ENCODE assay signal across 14 cellular contexts in the genomic region with DNA sequence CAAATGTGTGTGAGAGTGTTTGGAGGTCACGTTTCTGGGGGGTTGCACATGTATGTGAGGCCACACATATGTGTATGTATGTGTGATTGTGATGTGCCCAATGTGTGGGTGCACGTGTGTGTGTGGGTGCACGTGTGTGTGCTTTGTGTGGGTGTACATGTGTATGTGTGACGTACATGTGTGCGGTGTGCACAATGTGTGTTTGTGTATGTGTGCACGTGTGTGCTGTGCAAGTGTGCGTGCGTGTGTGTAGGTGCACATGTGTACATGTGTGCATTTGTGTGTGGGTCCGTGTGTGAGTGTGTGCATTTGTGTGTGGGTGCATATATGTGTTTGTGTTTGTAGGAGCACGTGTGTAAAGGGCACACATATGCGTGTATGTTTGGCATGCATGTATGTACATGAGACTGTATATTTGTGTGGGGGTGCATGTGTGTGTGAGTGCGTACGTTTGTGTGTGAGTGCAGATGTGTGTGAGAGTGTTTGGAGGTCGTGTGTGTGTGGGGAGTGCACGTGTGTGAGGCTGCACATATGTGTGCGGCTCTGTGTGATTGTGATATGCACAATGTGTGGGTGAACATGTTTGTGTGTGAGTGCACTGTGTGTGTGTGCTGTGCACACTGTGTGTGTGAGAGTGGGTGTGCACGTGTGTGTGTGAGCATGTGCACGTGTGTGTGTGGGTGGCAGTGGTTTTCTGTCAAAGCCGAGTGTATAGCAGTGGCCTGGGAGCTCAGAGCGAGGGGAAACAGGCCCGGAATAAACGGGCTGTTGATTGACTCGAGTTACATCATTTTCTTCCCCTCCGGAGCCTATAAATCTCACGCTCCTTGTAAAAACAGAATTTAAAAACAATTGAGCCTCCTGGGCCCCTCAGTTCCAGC.
A peak's percentile ranks its signal among the peaks of the same experiment; 100 is the strongest.
DNase-seq lines count a peak whose midpoint lies in the region; ATAC-seq, FAIRE-seq and TF ChIP-seq lines count a peak whose summit lies in the region.
"Had no signal": no experiment of that assay in that cellular context is flagged by ENCODE, and none has a peak within 500 bp of the region (broad histone marks: within the 10 kb centered on the region; RNA-seq: fewer than 3 reads in every experiment).

No MANE protein-coding gene starts in this region.

- no peak for TF ChIP-seq CTCF in HepG2 (CRISPR knock-in tag; IDR thresholded peaks at IDR 0.05)
- no peak for TF ChIP-seq CTCF in right lobe of liver (IDR thresholded peaks at IDR 0.05)

- ATAC-seq in HepG2, result no peak
- no peak for ATAC-seq in right lobe of liver
- ATAC-seq in GM21723 (IDR thresholded peaks at IDR 0.05; ENCODE audit: unreplicated experiment), result no peak

- no peak for TF ChIP-seq RAD21 in HepG2 (CRISPR knock-in tag; IDR thresholded peaks at IDR 0.05)

- TF ChIP-seq EP300 in HepG2 (IDR thresholded peaks at IDR 0.05; ENCODE audit: low read depth in 2 of 2, low read length in 2 of 2) (no peak), HepG2 (CRISPR knock-in tag; IDR thresholded peaks at IDR 0.05; ENCODE audit: borderline replicate concordance) (no peak)

- DNase-seq in HepG2 (ENCODE audit: low spot score) (no peak), right lobe of liver (no peak), HEK293T (ENCODE audit: extremely low spot score) (peak; percentile 57), fibroblast of peridontal ligament (ENCODE audit: extremely low read depth) (peak; percentile 19), posterior vena cava (ENCODE audit: low spot score) (no peak), NCI-H2081 (lab: John Stamatoyannopoulos, UW) (no peak)
- DNase-seq: ACHN, NCI-H1417, NCI-H2029 treated with DMSO at 0.1 percent for 48 hours, PC-9, T-helper 1 cell had no signal

- no peaks in the 10 kb centered on the region for H4K20me1 ChIP-seq in HepG2 (ENCODE audit: insufficient read depth, low read length)

- H3K27me3 ChIP-seq in HepG2 (ENCODE audit: control insufficient read depth in 1 of 2, insufficient read depth in 2 of 2, low read length in 2 of 2) (no peaks in the 10 kb centered on the region; a peak in 1 of 5 replicates), right lobe of liver (no peaks in the 10 kb centered on the region)

- H3K36me3 ChIP-seq in HepG2 (replicated peaks in 1 of 2; ENCODE audit: control insufficient read depth in 1 of 2, insufficient read depth in 2 of 2, low read length in 2 of 2) (no peaks in the 10 kb centered on the region; a peak in 1 of 5 replicates), right lobe of liver (no peaks in the 10 kb centered on the region)

- H3K4me3 ChIP-seq in HepG2 (replicated peaks in 1 of 3; ENCODE audit: insufficient read depth in 1 of 3, low read depth in 2 of 3, low read length in 3 of 3) (peak overlapping the region; percentile 55 to 74 (median 58)), right lobe of liver (no peak overlapping the region)
- H3K4me3 ChIP-seq: PC-9, SK-N-MC had no signal

- peaks cover 92% of the 10 kb centered on the region for H3K4me1 ChIP-seq in HepG2 (ENCODE audit: insufficient read depth, low read length)
- peaks cover 0 to 10% (median 4%) of the 10 kb centered on the region in 4 donors for H3K4me1 ChIP-seq in right lobe of liver

- CTCF ChIA-PET in HepG2 (lab: Yijun Ruan, JAX; ENCODE audit: low intra/inter-chr PET ratio, low total read pairs) (no interaction called here), HEK293T (lab: Yijun Ruan, JAX) (interaction anchor here (0.6 to 0.7 kb wide), 4 partner anchors 27 to 231 kb away, joined by 3 read pairs; no protein-coding TSS in a partner anchor)

- H3K9me3 ChIP-seq in HepG2 (ENCODE audit: low read length), result no peaks in the 10 kb centered on the region
- H3K9me3 ChIP-seq in right lobe of liver, result no peaks in the 10 kb centered on the region

- TF ChIP-seq POLR2A in HepG2 (IDR thresholded peaks at IDR 0.05; ENCODE audit: insufficient read depth in 1 of 2, low read depth in 2 of 2, low read length in 2 of 2) (peak in 1 of 2 experiments; percentile 40; a peak in 1 of 4 replicates), right lobe of liver (IDR thresholded peaks at IDR 0.05) (no peak)

- in situ Hi-C loops in HepG2 (cut with HindIII; ENCODE audit: extremely low pct_ligation_motif_present, low pct_unique_long_range_greater_than_20kb), result no loop called here

- H3K79me2 ChIP-seq in HepG2 (ENCODE audit: insufficient read depth, low read length), result peaks cover 15% of the 10 kb centered on the region

- peak; percentile 55 for FAIRE-seq in HepG2 (lab: Jason Lieb, UNC)
- FAIRE-seq: GM12892 had no signal

- H3K9ac ChIP-seq in HepG2 (ENCODE audit: insufficient read depth, low read depth, low read length), result peak overlapping the region; percentile 83

- peak overlapping the region; percentile 95 for H3K4me2 ChIP-seq in HepG2 (ENCODE audit: low read depth, low read length)
- H3K4me2 ChIP-seq: PC-9 had no signal

- H2AFZ ChIP-seq in HepG2 (ENCODE audit: low read length), result no peak overlapping the region
- H2AFZ ChIP-seq: PC-9 had no signal

- BruUV-seq in HepG2 (replicated peaks; lab: Mats Ljungman, UMichigan), result TSS peak; percentile 82

- POLR2A ChIA-PET in HepG2 (lab: Yijun Ruan, JAX) (interaction anchor here (1.0 to 5.8 kb wide), 17 partner anchors 9 to 251 kb away, joined by 3 to 54 read pairs (median 8); no protein-coding TSS in a partner anchor), HEK293T (lab: Yijun Ruan, JAX) (interaction anchor here (0.7 to 2.2 kb wide), 7 partner anchors 10 to 82 kb away, joined by 3 to 19 read pairs (median 4); no protein-coding TSS in a partner anchor)

- H3K27ac ChIP-seq in HepG2 (ENCODE audit: extremely low read length, insufficient read depth, low read length) (peak overlapping the region; percentile 81), right lobe of liver (no peak overlapping the region)
- H3K27ac ChIP-seq: PC-9, SK-N-MC had no signal

- intact Hi-C loops in HepG2 (cut with micrococcal nuclease; ENCODE audit: unreplicated experiment), result loop anchor here (2.0 kb wide), 1 partner anchor 27 kb away; no protein-coding TSS in a partner anchor
- intact Hi-C loops in right lobe of liver (cut with DNase I), result no loop called here
- intact Hi-C loops in posterior vena cava (cut with DNase I), result no loop called here

- WGBS in HepG2 (ENCODE audit: low lambda C conversion rate), result 54% methylated on average over 25 of the region's 25 CpGs
- WGBS in right lobe of liver (ENCODE audit: insufficient coverage, low coverage, low lambda C conversion rate, missing lambda C conversion rate), result 35% methylated on average over 16 of the region's 25 CpGs

TF ChIP-seq in HepG2, 621 proteins besides CTCF, POLR2A, EP300 and RAD21 (continues in another document):
- TF ChIP-seq ZNF83 (CRISPR knock-in tag; IDR thresholded peaks at IDR 0.05; ENCODE audit: borderline replicate concordance) (0 out of 2 replicates have a peak, but pooled peaks have one; percentile 58), SKI (IDR thresholded peaks at IDR 0.05; ENCODE audit: partially characterized antibody) (no peak), SMAD9 (CRISPR knock-in tag; IDR thresholded peaks at IDR 0.05) (no peak), ETV6 (CRISPR knock-in tag; conservative IDR thresholded peaks at IDR 0.05) (no peak), ZNF598 (CRISPR knock-in tag; IDR thresholded peaks at IDR 0.05; ENCODE audit: borderline replicate concordance) (no peak), PHF5A (CRISPR knock-in tag; IDR thresholded peaks at IDR 0.05; ENCODE audit: low read depth, unreplicated experiment) (no peak), POLR2AphosphoS5 (IDR thresholded peaks at IDR 0.05; ENCODE audit: low read depth, low read length) (peak; percentile 15; the same call in 1 of the 2 replicates)
- TF ChIP-seq, protein P1, sequence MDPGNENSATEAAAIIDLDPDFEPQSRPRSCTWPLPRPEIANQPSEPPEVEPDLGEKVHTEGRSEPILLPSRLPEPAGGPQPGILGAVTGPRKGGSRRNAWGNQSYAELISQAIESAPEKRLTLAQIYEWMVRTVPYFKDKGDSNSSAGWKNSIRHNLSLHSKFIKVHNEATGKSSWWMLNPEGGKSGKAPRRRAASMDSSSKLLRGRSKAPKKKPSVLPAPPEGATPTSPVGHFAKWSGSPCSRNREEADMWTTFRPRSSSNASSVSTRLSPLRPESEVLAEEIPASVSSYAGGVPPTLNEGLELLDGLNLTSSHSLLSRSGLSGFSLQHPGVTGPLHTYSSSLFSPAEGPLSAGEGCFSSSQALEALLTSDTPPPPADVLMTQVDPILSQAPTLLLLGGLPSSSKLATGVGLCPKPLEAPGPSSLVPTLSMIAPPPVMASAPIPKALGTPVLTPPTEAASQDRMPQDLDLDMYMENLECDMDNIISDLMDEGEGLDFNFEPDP (CRISPR knock-in tag; conservative IDR thresholded peaks at IDR 0.05), result no peak

TF ChIP-seq in HEK293T, 16 proteins besides CTCF, POLR2A, EP300 and RAD21:
- TF ChIP-seq TARDBP (IDR thresholded peaks at IDR 0.05), result no peak
- TF ChIP-seq, protein P2, sequence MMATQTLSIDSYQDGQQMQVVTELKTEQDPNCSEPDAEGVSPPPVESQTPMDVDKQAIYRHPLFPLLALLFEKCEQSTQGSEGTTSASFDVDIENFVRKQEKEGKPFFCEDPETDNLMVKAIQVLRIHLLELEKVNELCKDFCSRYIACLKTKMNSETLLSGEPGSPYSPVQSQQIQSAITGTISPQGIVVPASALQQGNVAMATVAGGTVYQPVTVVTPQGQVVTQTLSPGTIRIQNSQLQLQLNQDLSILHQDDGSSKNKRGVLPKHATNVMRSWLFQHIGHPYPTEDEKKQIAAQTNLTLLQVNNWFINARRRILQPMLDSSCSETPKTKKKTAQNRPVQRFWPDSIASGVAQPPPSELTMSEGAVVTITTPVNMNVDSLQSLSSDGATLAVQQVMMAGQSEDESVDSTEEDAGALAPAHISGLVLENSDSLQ (IDR thresholded peaks at IDR 0.05), result peak; percentile 84
- no peak for TF ChIP-seq NFRKB (IDR thresholded peaks at IDR 0.05)
TF ChIP-seq in HEK293T: peak in this region for 1.

Comparison
In these comparisons a context has a peak if more than half of its experiments do, and no peak if none do; other contexts are left out.
1. H3K4me3 ChIP-seq: peak in HepG2 (3 of 3); none in right lobe of liver (0 of 3).
2. DNase-seq: peak in HEK293T (single experiment) and fibroblast of peridontal ligament (single experiment); none in HepG2 (single experiment), right lobe of liver (0 of 3), posterior vena cava (single experiment) and NCI-H2081 (0 of 2).